8 cellular contexts compared by ENCODE assay signal in the genomic region with DNA sequence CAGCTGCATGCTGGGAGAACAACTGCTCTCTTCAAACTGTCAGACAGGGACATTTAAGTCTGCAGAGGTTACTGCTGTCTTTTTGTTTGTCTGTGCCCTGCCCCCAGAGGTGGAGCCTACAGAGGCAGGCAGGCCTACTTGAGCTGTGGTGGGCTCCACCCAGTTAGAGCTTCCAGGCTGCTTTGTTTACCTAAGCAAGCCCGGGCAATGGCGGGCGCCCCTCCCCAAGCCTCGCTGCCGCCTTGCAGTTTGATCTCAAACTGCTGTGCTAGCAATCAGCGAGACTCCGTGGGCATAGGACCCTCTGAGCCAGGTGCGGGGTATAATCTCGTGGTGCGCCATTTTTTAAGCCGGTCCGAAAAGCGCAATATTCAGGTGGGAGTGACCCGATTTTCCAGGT. TPM values are rescaled to one million over a fixed set of nuclear protein-coding genes. Genes with fewer than 3 reads are reported as not detected.
DNase-seq lines count a peak whose midpoint lies in the region; TF ChIP-seq lines count a peak whose summit lies in the region.
"Not testable (repeated sequence)": the region's sequence is repeated elsewhere in the genome, so short reads cannot be mapped to it uniquely, and the experiment has no call there.
"Had no signal": no experiment of that assay in that cellular context is flagged by ENCODE, and none has a peak within 500 bp of the region (broad histone marks: within the 10 kb centered on the region; RNA-seq: fewer than 3 reads in every experiment).

No MANE protein-coding gene starts in this region.

- H4K91ac ChIP-seq in trophoblast cell (ENCODE audit: low read depth, low read length): not testable (repeated sequence)

- not testable (repeated sequence) for H3K4me1 ChIP-seq in ES-I3 (ENCODE audit: insufficient read depth, low read length); HUES64 (ENCODE audit: insufficient read depth, low read length); trophoblast cell (ENCODE audit: control insufficient read depth in 1 of 2, insufficient read depth in 2 of 2, low read length in 2 of 2)

- H3K14ac ChIP-seq in trophoblast cell (ENCODE audit: low read length): not testable (repeated sequence)

- peak overlapping the region; percentile 88 for H3K4me3 Mint-ChIP-seq in mesothelial cell of epicardium

- not testable (repeated sequence) for H3K79me1 ChIP-seq in trophoblast cell (ENCODE audit: low read length)

- not testable (repeated sequence) for H4K8ac ChIP-seq in trophoblast cell (ENCODE audit: low read depth, low read length)

- H2BK12ac ChIP-seq in trophoblast cell (ENCODE audit: low read length): not testable (repeated sequence)

- TF ChIP-seq CTCF in brain microvascular endothelial cell (IDR thresholded peaks at IDR 0.05; ENCODE audit: low read depth, low read length, missing control alignments); epithelial cell of esophagus (IDR thresholded peaks at IDR 0.05; ENCODE audit: insufficient read depth, low read depth, low read length, missing control alignments); mesothelial cell of epicardium (IDR thresholded peaks at IDR 0.05; ENCODE audit: unreplicated experiment): not testable (repeated sequence)

- H3K36me3 Mint-ChIP-seq in mesothelial cell of epicardium: not testable (repeated sequence)

- not testable (repeated sequence) for H3K9me3 ChIP-seq in ES-I3 (ENCODE audit: control insufficient read depth, insufficient read depth, low read length); HUES64 (ENCODE audit: insufficient read depth, low read depth, low read length); trophoblast cell (ENCODE audit: insufficient read depth, low read depth, low read length)

- H3K4me3 ChIP-seq in HUES64 (ENCODE audit: low read length) (peak overlapping the region; percentile 57), brain microvascular endothelial cell (ENCODE audit: low read depth, low read length) (peak overlapping the region; percentile 36), epithelial cell of esophagus (ENCODE audit: low read length) (peak overlapping the region; percentile 18), iPS-11a (ENCODE audit: low read depth, low read length) (peak overlapping the region; percentile 46)
- H3K4me3 ChIP-seq in trophoblast cell (ENCODE audit: low read depth, low read length): not testable (repeated sequence)

- H2BK120ac ChIP-seq in trophoblast cell (ENCODE audit: insufficient read depth, low read length, poor library complexity): not testable (repeated sequence)

- not testable (repeated sequence) for H3K79me2 ChIP-seq in trophoblast cell (ENCODE audit: control insufficient read depth, insufficient read depth, low read length, poor library complexity)

- not testable (repeated sequence) for H4K12ac ChIP-seq in trophoblast cell (ENCODE audit: low read depth, low read length)

- not testable (repeated sequence) for H3K4ac ChIP-seq in trophoblast cell (ENCODE audit: low read depth, low read length)

- H2AFZ ChIP-seq in trophoblast cell (ENCODE audit: insufficient read depth, low read length, poor library complexity): not testable (repeated sequence)

- peaks cover 13% of the 10 kb centered on the region for H3K9me3 Mint-ChIP-seq in mesothelial cell of epicardium

- H2AK5ac ChIP-seq in trophoblast cell (ENCODE audit: low read length): not testable (repeated sequence)

- not testable (repeated sequence) for H3K18ac ChIP-seq in trophoblast cell (ENCODE audit: low read length)

- not testable (repeated sequence) for H3K27me3 ChIP-seq in HUES64 (ENCODE audit: insufficient read depth, low read length); brain microvascular endothelial cell (replicated peaks); trophoblast cell (ENCODE audit: insufficient read depth, low read length)

- not testable (repeated sequence) for H3K23ac ChIP-seq in trophoblast cell (ENCODE audit: low read length)

- not testable (repeated sequence) for DNase-seq in brain microvascular endothelial cell; epithelial cell of esophagus (ENCODE audit: low read depth); mesothelial cell of epicardium (ENCODE audit: low spot score in 2 of 2, unreplicated experiment in 2 of 2); trophoblast cell

- 22% methylated on average over 14 of the region's 14 CpGs for WGBS in HUES64
- WGBS in trophoblast cell (ENCODE audit: extremely low coverage, insufficient coverage, insufficient read length): no CpG with 5 or more reads among the region's 14 CpGs

- H3K4me2 ChIP-seq in trophoblast cell (ENCODE audit: low read length): peak overlapping the region; percentile 53

- in situ Hi-C loops in brain microvascular endothelial cell (cut with HindIII; ENCODE audit: low pct_ligation_motif_present, low sequenced_read_pairs): not testable (repeated sequence)

- not testable (repeated sequence) for H3K36me3 ChIP-seq in ES-I3 (ENCODE audit: insufficient read depth, low read length); HUES64 (ENCODE audit: insufficient read depth, low read length); brain microvascular endothelial cell (replicated peaks); trophoblast cell (ENCODE audit: control insufficient read depth in 1 of 2, insufficient read depth in 2 of 2, low read length in 2 of 2)

- not testable (repeated sequence) for H3K27ac ChIP-seq in HUES64 (ENCODE audit: low read depth, low read length); brain microvascular endothelial cell; trophoblast cell (ENCODE audit: low read depth, low read length)

- H3K27ac Mint-ChIP-seq in mesothelial cell of epicardium: not testable (repeated sequence)

- not testable (repeated sequence) for H2BK5ac ChIP-seq in trophoblast cell (ENCODE audit: low read depth, low read length, poor library complexity)

- H3K27me3 Mint-ChIP-seq in mesothelial cell of epicardium (ENCODE audit: low read depth): not testable (repeated sequence)

- H3K9ac ChIP-seq in ES-I3 (ENCODE audit: low read depth, low read length) (peak overlapping the region; percentile 56), HUES64 (ENCODE audit: low read depth, low read length) (peak overlapping the region; percentile 40; the same call in 1 of the 2 replicates)
- not testable (repeated sequence) for H3K9ac ChIP-seq in trophoblast cell (ENCODE audit: low read length)

- not testable (repeated sequence) for H3K4me1 Mint-ChIP-seq in mesothelial cell of epicardium

RNA-seq across cellular contexts. Expression of gene FERD3L, which starts 49.2 kb away (rescaled TPM):
- polyA plus RNA-seq in HUES64 (2013, experiment 1 of 2): not detected
- polyA plus RNA-seq in HUES64 (2013, experiment 2 of 2): not detected
- not detected in 3 replicates for total RNA-seq in mesothelial cell of epicardium
- not detected in 2 replicates for polyA plus RNA-seq in trophoblast cell (2013)
- total RNA-seq: CD4-positive, alpha-beta T cell had no signal
